ENCODE assay signal across 1 cellular context in the genomic region with DNA sequence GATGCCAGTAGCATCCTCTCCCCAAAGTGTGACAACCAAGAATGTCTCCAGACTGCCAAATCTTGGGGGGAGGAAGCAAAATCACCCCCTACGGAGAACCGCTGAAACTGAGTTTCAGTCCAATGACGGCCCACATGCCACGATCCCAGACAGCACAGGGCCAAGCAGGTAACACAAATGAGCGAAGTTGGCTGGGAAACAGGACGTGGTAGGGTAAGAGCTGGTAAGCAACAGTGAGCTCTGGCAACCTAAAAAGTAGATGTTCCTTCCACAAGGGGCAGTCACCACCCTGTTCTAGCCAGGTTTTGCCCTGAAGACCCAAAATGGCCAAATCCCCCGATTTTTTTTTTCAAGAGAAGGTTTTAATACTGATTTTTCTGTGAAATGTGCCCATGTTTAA.
TF ChIP-seq lines count a peak whose summit lies in the region.

No MANE protein-coding gene starts in this region.

TF ChIP-seq in GM23338, 12 proteins besides CTCF, POLR2A, EP300 and RAD21:
- TF ChIP-seq, protein P1, sequence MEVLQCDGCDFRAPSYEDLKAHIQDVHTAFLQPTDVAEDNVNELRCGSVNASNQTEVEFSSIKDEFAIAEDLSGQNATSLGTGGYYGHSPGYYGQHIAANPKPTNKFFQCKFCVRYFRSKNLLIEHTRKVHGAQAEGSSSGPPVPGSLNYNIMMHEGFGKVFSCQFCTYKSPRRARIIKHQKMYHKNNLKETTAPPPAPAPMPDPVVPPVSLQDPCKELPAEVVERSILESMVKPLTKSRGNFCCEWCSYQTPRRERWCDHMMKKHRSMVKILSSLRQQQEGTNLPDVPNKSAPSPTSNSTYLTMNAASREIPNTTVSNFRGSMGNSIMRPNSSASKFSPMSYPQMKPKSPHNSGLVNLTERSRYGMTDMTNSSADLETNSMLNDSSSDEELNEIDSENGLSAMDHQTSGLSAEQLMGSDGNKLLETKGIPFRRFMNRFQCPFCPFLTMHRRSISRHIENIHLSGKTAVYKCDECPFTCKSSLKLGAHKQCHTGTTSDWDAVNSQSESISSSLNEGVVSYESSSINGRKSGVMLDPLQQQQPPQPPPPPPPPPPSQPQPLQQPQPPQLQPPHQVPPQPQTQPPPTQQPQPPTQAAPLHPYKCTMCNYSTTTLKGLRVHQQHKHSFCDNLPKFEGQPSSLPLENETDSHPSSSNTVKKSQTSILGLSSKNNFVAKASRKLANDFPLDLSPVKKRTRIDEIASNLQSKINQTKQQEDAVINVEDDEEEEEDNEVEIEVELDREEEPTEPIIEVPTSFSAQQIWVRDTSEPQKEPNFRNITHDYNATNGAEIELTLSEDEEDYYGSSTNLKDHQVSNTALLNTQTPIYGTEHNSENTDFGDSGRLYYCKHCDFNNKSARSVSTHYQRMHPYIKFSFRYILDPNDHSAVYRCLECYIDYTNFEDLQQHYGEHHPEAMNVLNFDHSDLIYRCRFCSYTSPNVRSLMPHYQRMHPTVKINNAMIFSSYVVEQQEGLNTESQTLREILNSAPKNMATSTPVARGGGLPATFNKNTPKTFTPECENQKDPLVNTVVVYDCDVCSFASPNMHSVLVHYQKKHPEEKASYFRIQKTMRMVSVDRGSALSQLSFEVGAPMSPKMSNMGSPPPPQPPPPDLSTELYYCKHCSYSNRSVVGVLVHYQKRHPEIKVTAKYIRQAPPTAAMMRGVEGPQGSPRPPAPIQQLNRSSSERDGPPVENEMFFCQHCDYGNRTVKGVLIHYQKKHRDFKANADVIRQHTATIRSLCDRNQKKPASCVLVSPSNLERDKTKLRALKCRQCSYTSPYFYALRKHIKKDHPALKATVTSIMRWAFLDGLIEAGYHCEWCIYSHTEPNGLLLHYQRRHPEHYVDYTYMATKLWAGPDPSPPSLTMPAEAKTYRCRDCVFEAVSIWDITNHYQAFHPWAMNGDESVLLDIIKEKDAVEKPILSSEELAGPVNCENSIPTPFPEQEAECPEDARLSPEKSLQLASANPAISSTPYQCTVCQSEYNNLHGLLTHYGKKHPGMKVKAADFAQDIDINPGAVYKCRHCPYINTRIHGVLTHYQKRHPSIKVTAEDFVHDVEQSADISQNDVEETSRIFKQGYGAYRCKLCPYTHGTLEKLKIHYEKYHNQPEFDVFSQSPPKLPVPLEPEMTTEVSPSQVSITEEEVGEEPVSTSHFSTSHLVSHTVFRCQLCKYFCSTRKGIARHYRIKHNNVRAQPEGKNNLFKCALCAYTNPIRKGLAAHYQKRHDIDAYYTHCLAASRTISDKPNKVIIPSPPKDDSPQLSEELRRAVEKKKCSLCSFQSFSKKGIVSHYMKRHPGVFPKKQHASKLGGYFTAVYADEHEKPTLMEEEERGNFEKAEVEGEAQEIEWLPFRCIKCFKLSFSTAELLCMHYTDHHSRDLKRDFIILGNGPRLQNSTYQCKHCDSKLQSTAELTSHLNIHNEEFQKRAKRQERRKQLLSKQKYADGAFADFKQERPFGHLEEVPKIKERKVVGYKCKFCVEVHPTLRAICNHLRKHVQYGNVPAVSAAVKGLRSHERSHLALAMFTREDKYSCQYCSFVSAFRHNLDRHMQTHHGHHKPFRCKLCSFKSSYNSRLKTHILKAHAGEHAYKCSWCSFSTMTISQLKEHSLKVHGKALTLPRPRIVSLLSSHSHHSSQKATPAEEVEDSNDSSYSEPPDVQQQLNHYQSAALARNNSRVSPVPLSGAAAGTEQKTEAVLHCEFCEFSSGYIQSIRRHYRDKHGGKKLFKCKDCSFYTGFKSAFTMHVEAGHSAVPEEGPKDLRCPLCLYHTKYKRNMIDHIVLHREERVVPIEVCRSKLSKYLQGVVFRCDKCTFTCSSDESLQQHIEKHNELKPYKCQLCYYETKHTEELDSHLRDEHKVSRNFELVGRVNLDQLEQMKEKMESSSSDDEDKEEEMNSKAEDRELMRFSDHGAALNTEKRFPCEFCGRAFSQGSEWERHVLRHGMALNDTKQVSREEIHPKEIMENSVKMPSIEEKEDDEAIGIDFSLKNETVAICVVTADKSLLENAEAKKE (CRISPR knock-in tag; IDR thresholded peaks at IDR 0.05), result no peak
- TF ChIP-seq, protein P2, sequence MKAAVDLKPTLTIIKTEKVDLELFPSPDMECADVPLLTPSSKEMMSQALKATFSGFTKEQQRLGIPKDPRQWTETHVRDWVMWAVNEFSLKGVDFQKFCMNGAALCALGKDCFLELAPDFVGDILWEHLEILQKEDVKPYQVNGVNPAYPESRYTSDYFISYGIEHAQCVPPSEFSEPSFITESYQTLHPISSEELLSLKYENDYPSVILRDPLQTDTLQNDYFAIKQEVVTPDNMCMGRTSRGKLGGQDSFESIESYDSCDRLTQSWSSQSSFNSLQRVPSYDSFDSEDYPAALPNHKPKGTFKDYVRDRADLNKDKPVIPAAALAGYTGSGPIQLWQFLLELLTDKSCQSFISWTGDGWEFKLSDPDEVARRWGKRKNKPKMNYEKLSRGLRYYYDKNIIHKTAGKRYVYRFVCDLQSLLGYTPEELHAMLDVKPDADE (IDR thresholded peaks at IDR 0.05), result no peak
- TF ChIP-seq STAT1 (IDR thresholded peaks at IDR 0.05; ENCODE audit: unreplicated experiment) (no peak), CREB1 (CRISPR knock-in tag; IDR thresholded peaks at IDR 0.05; ENCODE audit: low read depth) (no peak), ZNF331 (CRISPR knock-in tag; IDR thresholded peaks at IDR 0.05; ENCODE audit: low read depth) (no peak), EZH2phosphoT487 (IDR thresholded peaks at IDR 0.05; ENCODE audit: unreplicated experiment) (no peak), NANOG (IDR thresholded peaks at IDR 0.05; ENCODE audit: borderline replicate concordance) (no peak), JUNB (IDR thresholded peaks at IDR 0.05; ENCODE audit: unreplicated experiment) (no peak), ZNF114 (CRISPR knock-in tag; IDR thresholded peaks at IDR 0.05) (no peak), EZH2 (IDR thresholded peaks at IDR 0.05; ENCODE audit: low read depth, unreplicated experiment) (no peak), POLR2AphosphoS5 (IDR thresholded peaks at IDR 0.05; ENCODE audit: low read depth) (no peak)
- TF ChIP-seq, protein P3, sequence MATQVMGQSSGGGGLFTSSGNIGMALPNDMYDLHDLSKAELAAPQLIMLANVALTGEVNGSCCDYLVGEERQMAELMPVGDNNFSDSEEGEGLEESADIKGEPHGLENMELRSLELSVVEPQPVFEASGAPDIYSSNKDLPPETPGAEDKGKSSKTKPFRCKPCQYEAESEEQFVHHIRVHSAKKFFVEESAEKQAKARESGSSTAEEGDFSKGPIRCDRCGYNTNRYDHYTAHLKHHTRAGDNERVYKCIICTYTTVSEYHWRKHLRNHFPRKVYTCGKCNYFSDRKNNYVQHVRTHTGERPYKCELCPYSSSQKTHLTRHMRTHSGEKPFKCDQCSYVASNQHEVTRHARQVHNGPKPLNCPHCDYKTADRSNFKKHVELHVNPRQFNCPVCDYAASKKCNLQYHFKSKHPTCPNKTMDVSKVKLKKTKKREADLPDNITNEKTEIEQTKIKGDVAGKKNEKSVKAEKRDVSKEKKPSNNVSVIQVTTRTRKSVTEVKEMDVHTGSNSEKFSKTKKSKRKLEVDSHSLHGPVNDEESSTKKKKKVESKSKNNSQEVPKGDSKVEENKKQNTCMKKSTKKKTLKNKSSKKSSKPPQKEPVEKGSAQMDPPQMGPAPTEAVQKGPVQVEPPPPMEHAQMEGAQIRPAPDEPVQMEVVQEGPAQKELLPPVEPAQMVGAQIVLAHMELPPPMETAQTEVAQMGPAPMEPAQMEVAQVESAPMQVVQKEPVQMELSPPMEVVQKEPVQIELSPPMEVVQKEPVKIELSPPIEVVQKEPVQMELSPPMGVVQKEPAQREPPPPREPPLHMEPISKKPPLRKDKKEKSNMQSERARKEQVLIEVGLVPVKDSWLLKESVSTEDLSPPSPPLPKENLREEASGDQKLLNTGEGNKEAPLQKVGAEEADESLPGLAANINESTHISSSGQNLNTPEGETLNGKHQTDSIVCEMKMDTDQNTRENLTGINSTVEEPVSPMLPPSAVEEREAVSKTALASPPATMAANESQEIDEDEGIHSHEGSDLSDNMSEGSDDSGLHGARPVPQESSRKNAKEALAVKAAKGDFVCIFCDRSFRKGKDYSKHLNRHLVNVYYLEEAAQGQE (IDR thresholded peaks at IDR 0.05; ENCODE audit: unreplicated experiment), result no peak
